17 cellular contexts compared by ENCODE assay signal in genomic region chr12:100077367-100077766, GRCh38.
DNase-seq lines count a peak whose midpoint lies in the region; ATAC-seq and TF ChIP-seq lines count a peak whose summit lies in the region.
"Had no signal": no experiment of that assay in that cellular context is flagged by ENCODE, and none has a peak within 500 bp of the region (broad histone marks: within the 10 kb centered on the region; RNA-seq: fewer than 3 reads in every experiment).

No MANE protein-coding gene starts in this region.

- in situ Hi-C loops in SK-MEL-5 (cut with HindIII; ENCODE audit: low pct_unique_long_range_greater_than_20kb, low sequenced_read_pairs) = no loop called here

- no peak overlapping the region for H3K4me3 ChIP-seq in fibroblast of the aortic adventitia (ENCODE audit: low read depth, low read length)
- H3K4me3 ChIP-seq: pancreas, Peyer's patch, tibial artery had no signal

- TF ChIP-seq CTCF in fibroblast of the aortic adventitia (IDR thresholded peaks at IDR 0.05; ENCODE audit: insufficient read depth, low read length) = peak; percentile 9

- peak; percentile 7 for DNase-seq in NCI-H2196 (lab: John Stamatoyannopoulos, UW; ENCODE audit: unreplicated experiment)
- no peak for DNase-seq in NCI-H2196 treated with DMSO at 0.1 percent for 48 hours (lab: John Stamatoyannopoulos, UW; ENCODE audit: unreplicated experiment)
- DNase-seq in SK-MEL-5 (ENCODE audit: low read depth, low spot score) = peak; percentile 42
- DNase-seq in fibroblast of the aortic adventitia (ENCODE audit: low read depth) = peak; percentile 11
- peak; percentile 3 for DNase-seq in stromal cell of bone marrow (ENCODE audit: low read depth)
- no peak for DNase-seq in NCI-H2081 (lab: John Stamatoyannopoulos, UW)
- DNase-seq: activated CD4-positive, alpha-beta T cell treated with anti-CD3 and anti-CD28 coated beads, Interleukin-2, amount 10 ng/mL, durations not matched to agents 7 days and 5 days; aorta; effector memory CD8-positive, alpha-beta T cell; hypothalamus; NCI-H345; pancreas; Peyer's patch; stimulated activated CD4-positive, alpha-beta T cell treated with anti-CD3 and anti-CD28 coated beads, Interleukin-15, amount 100 ng/mL, for 24 hours; tibial artery had no signal

- ATAC-seq in GM21423 (IDR thresholded peaks at IDR 0.05; ENCODE audit: unreplicated experiment) (no peak), GM21529 (IDR thresholded peaks at IDR 0.05; ENCODE audit: unreplicated experiment) (no peak)
- ATAC-seq: effector memory CD8-positive, alpha-beta T cell; pancreas had no signal

Comparison
In these comparisons a context has a peak if more than half of its experiments do, and no peak if none do; other contexts are left out.
1. DNase-seq: peak in NCI-H2196 (single experiment), SK-MEL-5 (single experiment), fibroblast of the aortic adventitia (single experiment) and stromal cell of bone marrow (single experiment); none in NCI-H2196 treated with DMSO at 0.1 percent for 48 hours (single experiment) and NCI-H2081 (0 of 2).